Comparison of ENCODE assay signal across 1 cellular context in the genomic region with DNA sequence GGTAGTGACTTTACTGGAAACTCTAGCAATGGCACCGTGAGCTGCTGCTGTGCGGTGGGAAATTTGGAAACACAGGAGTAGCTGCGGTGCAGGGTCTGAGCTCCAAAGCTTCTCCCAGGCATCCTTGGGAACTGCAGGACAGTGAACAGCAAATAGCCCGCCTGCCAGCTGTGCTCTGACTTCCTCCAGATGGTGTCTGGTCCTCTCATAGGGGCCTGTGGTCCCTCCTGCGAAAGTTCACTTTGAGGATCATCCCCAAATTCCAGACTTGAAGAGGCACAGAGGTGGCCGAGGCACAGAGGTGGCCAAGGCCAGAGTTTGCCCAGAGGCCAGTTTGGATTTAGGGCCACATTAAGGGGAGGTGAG.
TF ChIP-seq lines count a peak whose summit lies in the region.

No MANE protein-coding gene starts in this region.

TF ChIP-seq in HepG2, 621 proteins besides CTCF, POLR2A, EP300 and RAD21 (continued from another document):
- TF ChIP-seq, protein P1, sequence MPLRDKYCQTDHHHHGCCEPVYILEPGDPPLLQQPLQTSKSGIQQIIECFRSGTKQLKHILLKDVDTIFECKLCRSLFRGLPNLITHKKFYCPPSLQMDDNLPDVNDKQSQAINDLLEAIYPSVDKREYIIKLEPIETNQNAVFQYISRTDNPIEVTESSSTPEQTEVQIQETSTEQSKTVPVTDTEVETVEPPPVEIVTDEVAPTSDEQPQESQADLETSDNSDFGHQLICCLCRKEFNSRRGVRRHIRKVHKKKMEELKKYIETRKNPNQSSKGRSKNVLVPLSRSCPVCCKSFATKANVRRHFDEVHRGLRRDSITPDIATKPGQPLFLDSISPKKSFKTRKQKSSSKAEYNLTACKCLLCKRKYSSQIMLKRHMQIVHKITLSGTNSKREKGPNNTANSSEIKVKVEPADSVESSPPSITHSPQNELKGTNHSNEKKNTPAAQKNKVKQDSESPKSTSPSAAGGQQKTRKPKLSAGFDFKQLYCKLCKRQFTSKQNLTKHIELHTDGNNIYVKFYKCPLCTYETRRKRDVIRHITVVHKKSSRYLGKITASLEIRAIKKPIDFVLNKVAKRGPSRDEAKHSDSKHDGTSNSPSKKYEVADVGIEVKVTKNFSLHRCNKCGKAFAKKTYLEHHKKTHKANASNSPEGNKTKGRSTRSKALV (CRISPR knock-in tag; IDR thresholded peaks at IDR 0.05) = no peak
- TF ChIP-seq, protein P2, sequence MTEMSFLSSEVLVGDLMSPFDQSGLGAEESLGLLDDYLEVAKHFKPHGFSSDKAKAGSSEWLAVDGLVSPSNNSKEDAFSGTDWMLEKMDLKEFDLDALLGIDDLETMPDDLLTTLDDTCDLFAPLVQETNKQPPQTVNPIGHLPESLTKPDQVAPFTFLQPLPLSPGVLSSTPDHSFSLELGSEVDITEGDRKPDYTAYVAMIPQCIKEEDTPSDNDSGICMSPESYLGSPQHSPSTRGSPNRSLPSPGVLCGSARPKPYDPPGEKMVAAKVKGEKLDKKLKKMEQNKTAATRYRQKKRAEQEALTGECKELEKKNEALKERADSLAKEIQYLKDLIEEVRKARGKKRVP (CRISPR knock-in tag; IDR thresholded peaks at IDR 0.05) = no peak
- TF ChIP-seq GATA4 (IDR thresholded peaks at IDR 0.05; ENCODE audit: borderline replicate concordance, low read depth) = no peak
- TF ChIP-seq ZNF709 (CRISPR knock-in tag; IDR thresholded peaks at IDR 0.05) = no peak
- no peak for TF ChIP-seq ZNF510 (CRISPR knock-in tag; IDR thresholded peaks at IDR 0.05; ENCODE audit: low read depth)
- TF ChIP-seq, protein P3, sequence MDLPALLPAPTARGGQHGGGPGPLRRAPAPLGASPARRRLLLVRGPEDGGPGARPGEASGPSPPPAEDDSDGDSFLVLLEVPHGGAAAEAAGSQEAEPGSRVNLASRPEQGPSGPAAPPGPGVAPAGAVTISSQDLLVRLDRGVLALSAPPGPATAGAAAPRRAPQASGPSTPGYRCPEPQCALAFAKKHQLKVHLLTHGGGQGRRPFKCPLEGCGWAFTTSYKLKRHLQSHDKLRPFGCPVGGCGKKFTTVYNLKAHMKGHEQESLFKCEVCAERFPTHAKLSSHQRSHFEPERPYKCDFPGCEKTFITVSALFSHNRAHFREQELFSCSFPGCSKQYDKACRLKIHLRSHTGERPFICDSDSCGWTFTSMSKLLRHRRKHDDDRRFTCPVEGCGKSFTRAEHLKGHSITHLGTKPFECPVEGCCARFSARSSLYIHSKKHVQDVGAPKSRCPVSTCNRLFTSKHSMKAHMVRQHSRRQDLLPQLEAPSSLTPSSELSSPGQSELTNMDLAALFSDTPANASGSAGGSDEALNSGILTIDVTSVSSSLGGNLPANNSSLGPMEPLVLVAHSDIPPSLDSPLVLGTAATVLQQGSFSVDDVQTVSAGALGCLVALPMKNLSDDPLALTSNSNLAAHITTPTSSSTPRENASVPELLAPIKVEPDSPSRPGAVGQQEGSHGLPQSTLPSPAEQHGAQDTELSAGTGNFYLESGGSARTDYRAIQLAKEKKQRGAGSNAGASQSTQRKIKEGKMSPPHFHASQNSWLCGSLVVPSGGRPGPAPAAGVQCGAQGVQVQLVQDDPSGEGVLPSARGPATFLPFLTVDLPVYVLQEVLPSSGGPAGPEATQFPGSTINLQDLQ (CRISPR knock-in tag; IDR thresholded peaks at IDR 0.05) = no peak
- no peak for TF ChIP-seq JUND (CRISPR knock-in tag; IDR thresholded peaks at IDR 0.05)
- no peak for TF ChIP-seq ZNF644 (CRISPR knock-in tag; IDR thresholded peaks at IDR 0.05; ENCODE audit: low read depth)
- TF ChIP-seq, protein P4, sequence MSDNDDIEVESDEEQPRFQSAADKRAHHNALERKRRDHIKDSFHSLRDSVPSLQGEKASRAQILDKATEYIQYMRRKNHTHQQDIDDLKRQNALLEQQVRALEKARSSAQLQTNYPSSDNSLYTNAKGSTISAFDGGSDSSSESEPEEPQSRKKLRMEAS (IDR thresholded peaks at IDR 0.05) = no peak
- no peak for TF ChIP-seq GABPB1 (CRISPR knock-in tag; IDR thresholded peaks at IDR 0.05)
